ENCODE assay signal across 1 cellular context in genomic region chr3:159839561-159840379, GRCh38.
A peak's percentile ranks its signal among the peaks of the same experiment; 100 is the strongest.
TF ChIP-seq lines count a peak whose summit lies in the region.

Gene SCHIP1, plus strand, starts transcription at chr3:159839861.

TF ChIP-seq in H1, 55 proteins besides CTCF, POLR2A, EP300 and RAD21 (continued from another document):
- TF ChIP-seq SIN3A (conservative IDR thresholded peaks at IDR 0.05 in 1 of 2, IDR thresholded peaks at IDR 0.05 in 1 of 2; ENCODE audit: low read depth in 1 of 2, low read length in 2 of 2), result 0 out of 4 replicates have a peak, but pooled peaks of 1 of the 2 experiments have one; percentile 29
- peak; percentile 86 for TF ChIP-seq POLR2AphosphoS5 (IDR thresholded peaks at IDR 0.05; ENCODE audit: low read depth, low read length)
- peak; percentile 28; the same call in 1 of the 2 replicates for TF ChIP-seq CREB1 (IDR thresholded peaks at IDR 0.05)
- TF ChIP-seq BCL11A (IDR thresholded peaks at IDR 0.05; ENCODE audit: low read depth in 2 of 2, low read length in 2 of 2), result no peak
- TF ChIP-seq RBBP5 (IDR thresholded peaks at IDR 0.05; ENCODE audit: borderline replicate concordance, low read depth, low read length), result peak; percentile 90
